15 cellular contexts compared by ENCODE assay signal in genomic region chr20:5153612-5154542, GRCh38. TPM values are rescaled to one million over a fixed set of nuclear protein-coding genes. Genes with fewer than 3 reads are reported as not detected.
DNase-seq lines count a peak whose midpoint lies in the region; ATAC-seq and TF ChIP-seq lines count a peak whose summit lies in the region.
"Had no signal": no experiment of that assay in that cellular context is flagged by ENCODE, and none has a peak within 500 bp of the region (broad histone marks: within the 10 kb centered on the region; RNA-seq: fewer than 3 reads in every experiment).

No MANE protein-coding gene starts in this region.

- peaks cover 35% of the 10 kb centered on the region for H3K4me1 Mint-ChIP-seq in MCF 10A (ENCODE audit: insufficient read depth, unreplicated experiment)

- CTCF ChIA-PET in MCF 10A (lab: Yijun Ruan, JAX) (interaction anchor here (0.5 to 6.0 kb wide), 6 partner anchors 26 to 857 kb away, joined by 3 to 48 read pairs (median 3); partner anchors contain the start of gene CDS2), Panc1 (lab: Charles Lee) (no interaction called here)

- H3K4me1 ChIP-seq in breast epithelium: no peaks in the 10 kb centered on the region
- H3K4me1 ChIP-seq in Panc1 (ENCODE audit: control insufficient read depth, insufficient read depth, low read length): peaks cover 9% of the 10 kb centered on the region
- peaks cover 0 to 68% (median 41%) of the 10 kb centered on the region in 4 donors for H3K4me1 ChIP-seq in sigmoid colon
- H3K4me1 ChIP-seq: BE2C, pancreas had no signal

- H3K4me3 ChIP-seq in breast epithelium (no peak overlapping the region), Panc1 (ENCODE audit: low read depth in 2 of 2, low read length in 2 of 2) (no peak overlapping the region), fibroblast of mammary gland (ENCODE audit: control insufficient read depth, low read depth, low read length) (no peak overlapping the region), sigmoid colon (no peak overlapping the region)
- H3K4me3 ChIP-seq: pancreas, stomach had no signal

- no peak overlapping the region for H3K4me3 Mint-ChIP-seq in MCF 10A (ENCODE audit: unreplicated experiment)
- H3K4me3 Mint-ChIP-seq: T-helper 17 cell had no signal

- TF ChIP-seq CTCF in MCF 10A (IDR thresholded peaks at IDR 0.05; ENCODE audit: unreplicated experiment) (no peak), breast epithelium (IDR thresholded peaks at IDR 0.05) (no peak), Panc1 (IDR thresholded peaks at IDR 0.05) (no peak), fibroblast of mammary gland (conservative IDR thresholded peaks at IDR 0.05; ENCODE audit: control insufficient read depth, insufficient read depth, low read depth, low read length) (no peak), sigmoid colon (IDR thresholded peaks at IDR 0.05) (no peak)

- peak; percentile 34 for DNase-seq in MCF 10A (ENCODE audit: unreplicated experiment)
- DNase-seq in breast epithelium (ENCODE audit: low spot score in 2 of 2): no peak
- DNase-seq in Panc1 (ENCODE audit: low read depth, low spot score): no peak
- DNase-seq in fibroblast of mammary gland (ENCODE audit: low read depth): peak; percentile 26
- no peak for DNase-seq in stimulated activated naive CD8-positive, alpha-beta T cell treated with anti-CD3 and anti-CD28 coated beads, Interleukin-15, Interleukin-2, amounts not matched to agents 100 U/mL and 50 U/mL, for 24 hours
- no peak for DNase-seq in RKO (ENCODE audit: low spot score)
- DNase-seq in NCI-H1436 (lab: John Stamatoyannopoulos, UW): no peak
- DNase-seq in sigmoid colon: no peak
- DNase-seq: anterior cingulate cortex; BE2C; effector CD8-positive, alpha-beta T cell; NCI-H2081; pancreas; stomach; T-helper 17 cell had no signal

- 75 to 85% methylated on average over 5 of the region's 5 CpGs for WGBS in sigmoid colon, 2 donors

- POLR2A ChIA-PET in MCF 10A (lab: Yijun Ruan, JAX) (interaction anchor here (0.6 to 1.5 kb wide), 5 partner anchors 12 to 36 kb away, joined by 3 to 7 read pairs (median 4); partner anchors contain the start of gene CDS2), Panc1 (lab: Charles Lee) (no interaction called here)

- peak overlapping the region; percentile 27 for H3K27ac Mint-ChIP-seq in MCF 10A (ENCODE audit: low read depth, unreplicated experiment)

- H3K9me3 Mint-ChIP-seq in MCF 10A (ENCODE audit: unreplicated experiment): no peaks in the 10 kb centered on the region

- intact Hi-C loops in MCF 10A (cut with micrococcal nuclease): no loop called here
- intact Hi-C loops in breast epithelium (cut with DNase I; ENCODE audit: low total_unique reads): no loop called here
- intact Hi-C loops in Panc1 (cut with micrococcal nuclease; ENCODE audit: unreplicated experiment): no loop called here
- intact Hi-C loops in sigmoid colon (cut with DNase I): no loop called here

- BruUV-seq in MCF 10A (replicated peaks; lab: Mats Ljungman, UMichigan) (no TSS peak), Panc1 (replicated peaks; lab: Mats Ljungman, UMichigan) (no TSS peak)

- H3K27me3 ChIP-seq in breast epithelium (no peaks in the 10 kb centered on the region), Panc1 (ENCODE audit: control insufficient read depth, insufficient read depth, low read length) (no peaks in the 10 kb centered on the region), sigmoid colon (no peaks in the 10 kb centered on the region)
- H3K27me3 ChIP-seq: BE2C, pancreas, stomach had no signal

- H3K36me3 Mint-ChIP-seq in MCF 10A (ENCODE audit: insufficient read depth, unreplicated experiment): no peaks in the 10 kb centered on the region

- H3K9me3 ChIP-seq in breast epithelium (no peaks in the 10 kb centered on the region), Panc1 (ENCODE audit: control insufficient read depth, insufficient read depth, low read depth, low read length) (no peaks in the 10 kb centered on the region), sigmoid colon (no peaks in the 10 kb centered on the region)
- H3K9me3 ChIP-seq: BE2C, pancreas, stomach had no signal

- no peaks in the 10 kb centered on the region for H3K27me3 Mint-ChIP-seq in MCF 10A (ENCODE audit: insufficient read depth, unreplicated experiment)
- H3K27me3 Mint-ChIP-seq: T-helper 17 cell had no signal

- H3K27ac ChIP-seq in breast epithelium (peak overlapping the region in 1 of 2 donors; percentile 10), Panc1 (ENCODE audit: low read length) (no peak overlapping the region), sigmoid colon (no peak overlapping the region)
- H3K27ac ChIP-seq: pancreas, stomach had no signal

- no peak for TF ChIP-seq POLR2A in breast epithelium (IDR thresholded peaks at IDR 0.05)
- no peak for TF ChIP-seq POLR2A in sigmoid colon (IDR thresholded peaks at IDR 0.05)

- no peak for TF ChIP-seq EP300 in sigmoid colon (IDR thresholded peaks at IDR 0.05)

- no peaks in the 10 kb centered on the region for H3K36me3 ChIP-seq in breast epithelium
- H3K36me3 ChIP-seq in Panc1 (ENCODE audit: control insufficient read depth, insufficient read depth, low read length): no peaks in the 10 kb centered on the region
- no peaks in the 10 kb centered on the region for H3K36me3 ChIP-seq in sigmoid colon
- H3K36me3 ChIP-seq: BE2C, pancreas, stomach had no signal

- in situ Hi-C loops in Panc1 (cut with HindIII; ENCODE audit: low pct_unique_long_range_greater_than_20kb, low sequenced_read_pairs): no loop called here

- peak; percentile 43 for ATAC-seq in Panc1
- peak; percentile 79 for ATAC-seq in stimulated activated naive CD8-positive, alpha-beta T cell treated with anti-CD3 and anti-CD28 coated beads, Interleukin-15, Interleukin-2, amounts not matched to agents 100 U/mL and 50 U/mL, for 24 hours
- ATAC-seq: pancreas, T-helper 17 cell had no signal

RNA-seq across cellular contexts. Expression of gene CDS2, which starts 27.1 kb away (rescaled TPM):
- total RNA-seq in MCF 10A (2022) (26.3 and 26.8 TPM in 2 replicates), breast epithelium (10 to 100 TPM; 29.2 to 42.9 (median 37.6) TPM), Panc1 (2021; ENCODE audit: unreplicated experiment) (54.0 TPM), sigmoid colon (10 to 100 TPM; 30.0 to 49.0 (median 36.8) TPM)
- 29.1 TPM for polyA plus RNA-seq in Panc1 (2012; ENCODE audit: insufficient read length)
- polyA plus RNA-seq in sigmoid colon: 10 to 100 TPM in 1 of 3 donors, 1 to 10 TPM in 2; 1.8 to 15.7 (median 6.7) TPM

RNA-seq across cellular contexts. Expression of gene PCNA, which starts 34.1 kb away (rescaled TPM):
- 38.2 and 45.5 TPM in 2 replicates for total RNA-seq in MCF 10A (2022)
- 10 to 100 TPM; 32.3 to 62.9 (median 55.4) TPM for total RNA-seq in breast epithelium
- 182 TPM for total RNA-seq in Panc1 (2021; ENCODE audit: unreplicated experiment)
- polyA plus RNA-seq in Panc1 (2012; ENCODE audit: insufficient read length): 106 TPM
- 10 to 100 TPM; 24.6 to 54.8 (median 40.0) TPM for total RNA-seq in sigmoid colon
- polyA plus RNA-seq in sigmoid colon: 100 to 1,000 TPM in 2 of 3 donors, 10 to 100 TPM in 1; 69.7 to 145 (median 137) TPM

RNA-seq across cellular contexts. Expression of gene TMEM230, which starts 41.0 kb away (rescaled TPM):
- 56.1 and 78.8 TPM in 2 replicates for total RNA-seq in MCF 10A (2022)
- total RNA-seq in breast epithelium: 100 to 1,000 TPM in 1 of 3 donors, 10 to 100 TPM in 2; 79.6 to 107 (median 88.0) TPM
- total RNA-seq in Panc1 (2021; ENCODE audit: unreplicated experiment): 89.3 TPM
- polyA plus RNA-seq in Panc1 (2012; ENCODE audit: insufficient read length): 77.7 TPM
- 100 to 1,000 TPM in 1 of 4 donors, 10 to 100 TPM in 3; 79.3 to 116 (median 94.0) TPM for total RNA-seq in sigmoid colon
- 100 to 1,000 TPM in 2 of 3 donors, 10 to 100 TPM in 1; 68.7 to 145 (median 119) TPM for polyA plus RNA-seq in sigmoid colon

Comparison
In these comparisons a context has a peak if more than half of its experiments do, and no peak if none do; other contexts are left out.
1. DNase-seq: peak in MCF 10A (single experiment) and fibroblast of mammary gland (single experiment); none in breast epithelium (0 of 2), Panc1 (single experiment), stimulated activated naive CD8-positive, alpha-beta T cell treated with anti-CD3 and anti-CD28 coated beads, Interleukin-15, Interleukin-2, amounts not matched to agents 100 U/mL and 50 U/mL, for 24 hours (single experiment), RKO (single experiment), NCI-H1436 (single experiment) and sigmoid colon (single experiment).